In genomic region chr21:41128981-41129380, GRCh38 we compare ENCODE assay signal across 29 cellular contexts.
"Had no signal": no experiment of that assay in that cellular context is flagged by ENCODE, and none has a peak within 500 bp of the region (broad histone marks: within the 10 kb centered on the region; RNA-seq: fewer than 3 reads in every experiment).

No MANE protein-coding gene starts in this region.

- H3K9me3 ChIP-seq: colonic mucosa, esophagus muscularis mucosa, esophagus squamous epithelium, gastrocnemius medialis, gastroesophageal sphincter had no signal

- H3K4me1 ChIP-seq: colonic mucosa, foreskin keratinocyte had no signal

- H3K36me3 ChIP-seq: colonic mucosa, esophagus muscularis mucosa, esophagus squamous epithelium, gastrocnemius medialis, gastroesophageal sphincter, heart left ventricle, heart right ventricle had no signal

- ATAC-seq: effector memory CD8-positive, alpha-beta T cell; esophagus mucosa; foreskin keratinocyte; gastrocnemius medialis; gastroesophageal sphincter; heart left ventricle; heart right ventricle had no signal

- H3K27ac ChIP-seq: colonic mucosa, coronary artery, dorsolateral prefrontal cortex, epithelial cell of prostate, esophagus muscularis mucosa, esophagus squamous epithelium, foreskin keratinocyte, gastrocnemius medialis, gastroesophageal sphincter, heart left ventricle, heart right ventricle had no signal

- FAIRE-seq: colon, endometrium, endothelial cell of umbilical vein, frontal cortex had no signal

- H3K4me3 ChIP-seq: colonic mucosa, coronary artery, dorsolateral prefrontal cortex, esophagus muscularis mucosa, esophagus squamous epithelium, gastrocnemius medialis, gastroesophageal sphincter, heart left ventricle, heart right ventricle had no signal

- DNase-seq: colonic mucosa; cortex of kidney; dermis blood vessel endothelial cell; dorsolateral prefrontal cortex; effector CD4-positive, alpha-beta T cell; effector CD8-positive, alpha-beta T cell; effector memory CD4-positive, alpha-beta T cell; effector memory CD8-positive, alpha-beta T cell; endodermal cell; erythroblast; esophagus squamous epithelium; foreskin fibroblast; foreskin keratinocyte; foreskin melanocyte; gastrocnemius medialis; glutamatergic neuron; head of caudate nucleus; heart left ventricle; heart right ventricle had no signal

- H3K4me3 Mint-ChIP-seq: dendritic cell treated with granulocyte-macrophage colony-stimulating factor and Interleukin-4, amounts not matched to agents 40 ng/mL and 50 ng/mL, for 4 days; effector memory CD8-positive, alpha-beta T cell; endodermal cell had no signal

- H3K27ac Mint-ChIP-seq: dendritic cell treated with granulocyte-macrophage colony-stimulating factor and Interleukin-4, amounts not matched to agents 40 ng/mL and 50 ng/mL, for 4 days; effector memory CD8-positive, alpha-beta T cell; endodermal cell had no signal

- H3K9me3 Mint-ChIP-seq: dendritic cell treated with granulocyte-macrophage colony-stimulating factor and Interleukin-4, amounts not matched to agents 40 ng/mL and 50 ng/mL, for 4 days; endodermal cell had no signal

- H3K4me1 Mint-ChIP-seq: endodermal cell had no signal
